In the genomic region with DNA sequence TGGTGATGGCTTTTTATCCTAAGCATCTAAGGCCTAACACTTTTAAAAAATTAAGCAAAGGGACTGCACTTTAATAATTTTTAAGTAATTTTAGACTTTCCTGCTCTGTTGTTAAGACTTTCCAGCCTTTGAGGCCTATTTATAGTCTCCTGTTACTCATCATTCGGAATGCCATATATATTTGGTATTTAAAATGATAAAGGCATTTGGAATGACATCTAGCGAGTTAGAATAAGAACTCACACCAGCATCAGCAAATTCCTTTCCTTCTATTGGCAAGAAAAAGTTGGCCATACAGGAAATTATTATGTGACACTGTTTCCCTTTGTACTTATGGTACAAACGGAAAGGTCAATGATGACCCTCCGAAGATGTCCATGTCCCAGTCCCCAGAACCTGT, we compare ENCODE assay signal across 10 cellular contexts.
DNase-seq lines count a peak whose midpoint lies in the region; ATAC-seq lines count a peak whose summit lies in the region.
"Had no signal": no experiment of that assay in that cellular context is flagged by ENCODE, and none has a peak within 500 bp of the region (broad histone marks: within the 10 kb centered on the region; RNA-seq: fewer than 3 reads in every experiment).

No MANE protein-coding gene starts in this region.

- ATAC-seq in HG03139 (IDR thresholded peaks at IDR 0.05; ENCODE audit: unreplicated experiment) = no peak

- DNase-seq in HS-27A (ENCODE audit: low read depth) (peak; percentile 75), astrocyte of the hippocampus (ENCODE audit: low read depth, low spot score) (peak; percentile 55), hepatic stellate cell (ENCODE audit: low spot score) (peak; percentile 81), KBM-7 (no peak), D341Med (ENCODE audit: low spot score) (no peak)
- DNase-seq in stimulated activated CD8-positive, alpha-beta memory T cell treated with anti-CD3 and anti-CD28 coated beads, Interleukin-4, amount 100 ng/mL, for 48 hours = no peak
- DNase-seq: activated CD4-positive, alpha-beta T cell treated with anti-CD3 and anti-CD28 coated beads for 1 hour; MM.1S; retina had no signal

- in situ Hi-C loops in KBM-7 (cut with MboI; ENCODE audit: low pct_unique_long_range_greater_than_20kb, low sequenced_read_pairs) = no loop called here

Comparison
In these comparisons a context has a peak if more than half of its experiments do, and no peak if none do; other contexts are left out.
1. DNase-seq: peak in HS-27A (single experiment), astrocyte of the hippocampus (single experiment) and hepatic stellate cell (single experiment); none in KBM-7 (single experiment), stimulated activated CD8-positive, alpha-beta memory T cell treated with anti-CD3 and anti-CD28 coated beads, Interleukin-4, amount 100 ng/mL, for 48 hours (single experiment) and D341Med (single experiment).